Comparison of ENCODE assay signal across 1 cellular context in genomic region chr17:35763767-35764122, GRCh38.
TF ChIP-seq lines count a peak whose summit lies in the region.

No MANE protein-coding gene starts in this region.

TF ChIP-seq in GM23338, 12 proteins besides CTCF, POLR2A, EP300 and RAD21 (continued from another document):
- no peak for TF ChIP-seq ZNF114 (CRISPR knock-in tag; IDR thresholded peaks at IDR 0.05)
- TF ChIP-seq EZH2 (IDR thresholded peaks at IDR 0.05; ENCODE audit: low read depth, unreplicated experiment) = no peak
- TF ChIP-seq STAT1 (IDR thresholded peaks at IDR 0.05; ENCODE audit: unreplicated experiment) = no peak
- no peak for TF ChIP-seq CREB1 (CRISPR knock-in tag; IDR thresholded peaks at IDR 0.05; ENCODE audit: low read depth)
- TF ChIP-seq JUNB (IDR thresholded peaks at IDR 0.05; ENCODE audit: unreplicated experiment) = no peak
- TF ChIP-seq ZNF462 (CRISPR knock-in tag; IDR thresholded peaks at IDR 0.05) = no peak
- TF ChIP-seq NANOG (IDR thresholded peaks at IDR 0.05; ENCODE audit: borderline replicate concordance) = no peak
- TF ChIP-seq EZH2phosphoT487 (IDR thresholded peaks at IDR 0.05; ENCODE audit: unreplicated experiment) = no peak
